1 cellular context compared by ENCODE assay signal in the genomic region with DNA sequence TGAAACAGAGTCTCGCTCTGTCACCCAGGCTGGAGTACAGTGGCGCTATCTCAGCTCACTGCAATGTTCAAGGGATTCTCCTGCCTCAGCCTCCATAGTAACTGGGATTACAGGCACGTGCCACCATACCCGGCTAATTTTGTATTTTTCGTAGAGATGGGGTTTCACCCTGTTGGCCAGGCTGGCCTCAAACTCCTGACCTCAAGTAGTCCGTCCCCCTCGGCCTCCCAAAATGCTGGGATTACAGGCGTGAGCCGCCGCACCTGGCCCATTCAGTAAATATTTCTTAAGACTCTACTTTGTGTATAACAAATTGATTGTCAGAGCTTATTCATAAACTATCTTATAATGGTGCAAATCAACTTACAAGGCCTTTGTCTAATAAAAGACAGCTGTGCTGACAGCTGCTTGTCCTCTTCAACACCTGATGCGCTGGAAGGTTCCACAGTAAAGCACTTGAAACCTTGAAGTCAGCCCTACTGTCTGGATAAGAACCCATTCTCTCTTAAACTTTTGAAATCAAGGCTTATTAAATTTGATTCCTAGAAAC.
TF ChIP-seq lines count a peak whose summit lies in the region.

No MANE protein-coding gene starts in this region.

TF ChIP-seq in liver, 16 proteins besides CTCF, POLR2A, EP300 and RAD21 (continued from another document):
- TF ChIP-seq, protein P1, sequence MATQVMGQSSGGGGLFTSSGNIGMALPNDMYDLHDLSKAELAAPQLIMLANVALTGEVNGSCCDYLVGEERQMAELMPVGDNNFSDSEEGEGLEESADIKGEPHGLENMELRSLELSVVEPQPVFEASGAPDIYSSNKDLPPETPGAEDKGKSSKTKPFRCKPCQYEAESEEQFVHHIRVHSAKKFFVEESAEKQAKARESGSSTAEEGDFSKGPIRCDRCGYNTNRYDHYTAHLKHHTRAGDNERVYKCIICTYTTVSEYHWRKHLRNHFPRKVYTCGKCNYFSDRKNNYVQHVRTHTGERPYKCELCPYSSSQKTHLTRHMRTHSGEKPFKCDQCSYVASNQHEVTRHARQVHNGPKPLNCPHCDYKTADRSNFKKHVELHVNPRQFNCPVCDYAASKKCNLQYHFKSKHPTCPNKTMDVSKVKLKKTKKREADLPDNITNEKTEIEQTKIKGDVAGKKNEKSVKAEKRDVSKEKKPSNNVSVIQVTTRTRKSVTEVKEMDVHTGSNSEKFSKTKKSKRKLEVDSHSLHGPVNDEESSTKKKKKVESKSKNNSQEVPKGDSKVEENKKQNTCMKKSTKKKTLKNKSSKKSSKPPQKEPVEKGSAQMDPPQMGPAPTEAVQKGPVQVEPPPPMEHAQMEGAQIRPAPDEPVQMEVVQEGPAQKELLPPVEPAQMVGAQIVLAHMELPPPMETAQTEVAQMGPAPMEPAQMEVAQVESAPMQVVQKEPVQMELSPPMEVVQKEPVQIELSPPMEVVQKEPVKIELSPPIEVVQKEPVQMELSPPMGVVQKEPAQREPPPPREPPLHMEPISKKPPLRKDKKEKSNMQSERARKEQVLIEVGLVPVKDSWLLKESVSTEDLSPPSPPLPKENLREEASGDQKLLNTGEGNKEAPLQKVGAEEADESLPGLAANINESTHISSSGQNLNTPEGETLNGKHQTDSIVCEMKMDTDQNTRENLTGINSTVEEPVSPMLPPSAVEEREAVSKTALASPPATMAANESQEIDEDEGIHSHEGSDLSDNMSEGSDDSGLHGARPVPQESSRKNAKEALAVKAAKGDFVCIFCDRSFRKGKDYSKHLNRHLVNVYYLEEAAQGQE (IDR thresholded peaks at IDR 0.05): no peak
